8 cellular contexts compared by ENCODE assay signal in genomic region chr1:235417101-235417697, GRCh38. TPM values are rescaled to one million over a fixed set of nuclear protein-coding genes. Genes with fewer than 3 reads are reported as not detected.
DNase-seq lines count a peak whose midpoint lies in the region; ATAC-seq, FAIRE-seq and TF ChIP-seq lines count a peak whose summit lies in the region.

No MANE protein-coding gene starts in this region.

- H2AK5ac ChIP-seq in neuronal stem cell (ENCODE audit: low read depth, low read length): no peak overlapping the region

- no peak overlapping the region for H3K4ac ChIP-seq in neuronal stem cell (ENCODE audit: low read length)

- H3K27me3 ChIP-seq in neuronal stem cell (ENCODE audit: control insufficient read depth in 3 of 3, insufficient read depth in 3 of 3, low read depth in 1 of 3, low read length in 3 of 3): no peaks in the 10 kb centered on the region
- H3K27me3 ChIP-seq in testis: no peaks in the 10 kb centered on the region

- no CpG with 5 or more reads among the region's 7 CpGs for WGBS in neuronal stem cell (ENCODE audit: extremely low coverage in 2 of 2, insufficient read length in 2 of 2, insufficient replicate concordance in 1 of 2), 2 donors
- 36 to 37% methylated on average over 7 of the region's 7 CpGs for WGBS in testis, 2 donors

- H2BK15ac ChIP-seq in neuronal stem cell (ENCODE audit: low read length): no peak overlapping the region

- peak; percentile 76 for FAIRE-seq in RCC 7860 (lab: Jason Lieb, UNC)

- H4K91ac ChIP-seq in neuronal stem cell (ENCODE audit: low read depth, low read length, poor library complexity): no peak overlapping the region

- no peak overlapping the region for H3K4me2 ChIP-seq in neuronal stem cell (ENCODE audit: insufficient read depth, low read length, poor library complexity, severe bottlenecking)

- H2BK5ac ChIP-seq in neuronal stem cell (ENCODE audit: low read length): no peak overlapping the region

- no peak overlapping the region for H3K18ac ChIP-seq in neuronal stem cell (ENCODE audit: low read length)

- H3K4me1 ChIP-seq in neuronal stem cell (ENCODE audit: control insufficient read depth in 2 of 2, insufficient read depth in 1 of 2, low read depth in 1 of 2, low read length in 2 of 2) (no peaks in the 10 kb centered on the region), testis (no peaks in the 10 kb centered on the region)

- H3K79me1 ChIP-seq in neuronal stem cell (ENCODE audit: low read depth, low read length): no peaks in the 10 kb centered on the region

- no peak overlapping the region for H3K27ac ChIP-seq in neuronal stem cell (replicated peaks; ENCODE audit: low read length)
- H3K27ac ChIP-seq in testis: no peak overlapping the region

- H3K23ac ChIP-seq in neuronal stem cell (ENCODE audit: low read depth, low read length, poor library complexity): no peak overlapping the region

- peaks cover 0 to 1% of the 10 kb centered on the region in 2 donors for H3K9me3 ChIP-seq in neuronal stem cell (replicated peaks in 1 of 2; ENCODE audit: control insufficient read depth in 2 of 2, insufficient read depth in 1 of 2, low read depth in 1 of 2, low read length in 2 of 2)
- H3K9me3 ChIP-seq in testis: no peaks in the 10 kb centered on the region

- no peak overlapping the region for H3K9ac ChIP-seq in neuronal stem cell (ENCODE audit: low read depth, low read length, poor library complexity)

- no peak overlapping the region for H3K14ac ChIP-seq in neuronal stem cell (ENCODE audit: low read length)

- DNase-seq in DMS53 (lab: John Stamatoyannopoulos, UW) (peak; percentile 71), HK-2 (ENCODE audit: unreplicated experiment) (peak; percentile 73), RCC 7860 (ENCODE audit: low spot score) (peak; percentile 63), activated T-helper 1 cell treated with Interleukin-2 at 50 U/mL for 16 hours (ENCODE audit: low read depth) (peak; percentile 26), fibroblast of pulmonary artery (ENCODE audit: low read depth) (peak; percentile 91), neuronal stem cell (ENCODE audit: low spot score) (peak; percentile 56), testis (peak; percentile 66)

- peaks cover 2 to 14% of the 10 kb centered on the region in 2 donors for H3K36me3 ChIP-seq in neuronal stem cell (replicated peaks in 1 of 2; ENCODE audit: control insufficient read depth in 2 of 2, insufficient read depth in 2 of 2, low read length in 2 of 2)
- H3K36me3 ChIP-seq in testis (ENCODE audit: low read depth, missing control alignments): no peaks in the 10 kb centered on the region

- H4K8ac ChIP-seq in neuronal stem cell (ENCODE audit: low read depth, low read length): no peak overlapping the region

- TF ChIP-seq POLR2A in testis (IDR thresholded peaks at IDR 0.05): no peak

- intact Hi-C loops in testis (cut with DNase I; ENCODE audit: low total_unique reads): no loop called here

- no peak overlapping the region for H2BK120ac ChIP-seq in neuronal stem cell (ENCODE audit: low read depth, low read length)

- TF ChIP-seq CTCF in fibroblast of pulmonary artery (IDR thresholded peaks at IDR 0.05; ENCODE audit: low read length, missing control alignments) (peak; percentile 87), testis (IDR thresholded peaks at IDR 0.05) (peak; percentile 74 to 80 (median 75))

- H3K4me3 ChIP-seq in fibroblast of pulmonary artery (replicated peaks; ENCODE audit: low read depth, low read length) (no peak overlapping the region), neuronal stem cell (ENCODE audit: low read length in 2 of 2) (no peak overlapping the region), testis (no peak overlapping the region)

- no peak for ATAC-seq in HG03108 (IDR thresholded peaks at IDR 0.05; ENCODE audit: unreplicated experiment)

- no peak overlapping the region for H2AFZ ChIP-seq in neuronal stem cell (ENCODE audit: low read length)

- no peak overlapping the region for H2BK12ac ChIP-seq in neuronal stem cell (ENCODE audit: low read length)

RNA-seq across cellular contexts. Expression of gene TBCE, which starts 50.0 kb away (rescaled TPM):
- polyA plus RNA-seq in neuronal stem cell (2013, experiment 1 of 2): 35.1 TPM
- 32.3 TPM for polyA plus RNA-seq in neuronal stem cell (2013, experiment 2 of 2)
- total RNA-seq in testis: 10 to 100 TPM; 20.1 to 22.4 TPM
- polyA plus RNA-seq in testis (ENCODE audit: insufficient read depth, low read depth, low replicate concordance): 29.8 TPM

Comparison
In these comparisons a context has a peak if more than half of its experiments do, and no peak if none do; other contexts are left out.
1. DNase-seq: peak in every context shown above with its lines; median percentile 91 in fibroblast of pulmonary artery; 73 in HK-2; 71 in DMS53; 66 in testis; 63 in RCC 7860; 56 in neuronal stem cell; 26 in activated T-helper 1 cell treated with Interleukin-2 at 50 U/mL for 16 hours.